In genomic region chr4:123453006-123453685, GRCh38 we compare ENCODE assay signal across 17 cellular contexts. TPM values are rescaled to one million over a fixed set of nuclear protein-coding genes. Genes with fewer than 3 reads are reported as not detected.
DNase-seq lines count a peak whose midpoint lies in the region; ATAC-seq and TF ChIP-seq lines count a peak whose summit lies in the region.
"Had no signal": no experiment of that assay in that cellular context is flagged by ENCODE, and none has a peak within 500 bp of the region (broad histone marks: within the 10 kb centered on the region; RNA-seq: fewer than 3 reads in every experiment).

No MANE protein-coding gene starts in this region.

- H3K9me3 ChIP-seq in neural progenitor cell (ENCODE audit: low read depth): no peaks in the 10 kb centered on the region
- H3K9me3 ChIP-seq: right atrium auricular region, stomach had no signal

- ATAC-seq in natural killer cell (no peak), HG02588 (IDR thresholded peaks at IDR 0.05; ENCODE audit: unreplicated experiment) (no peak)

- no peaks in the 10 kb centered on the region for H3K36me3 ChIP-seq in neural progenitor cell
- H3K36me3 ChIP-seq: right atrium auricular region, stomach had no signal

- H3K4me1 ChIP-seq in neural progenitor cell: peaks cover 12% of the 10 kb centered on the region
- H3K4me1 ChIP-seq: right atrium auricular region had no signal

- no peak overlapping the region for H3K4me2 ChIP-seq in neural progenitor cell

- H2AFZ ChIP-seq in neural progenitor cell (replicated peaks): peak overlapping the region; percentile 37

- H3K27me3 ChIP-seq in neural progenitor cell: no peaks in the 10 kb centered on the region
- H3K27me3 ChIP-seq: right atrium auricular region, stomach had no signal

- H3K27ac Mint-ChIP-seq in CD14-positive monocyte (peak overlapping the region; percentile 34 to 96 (median 85)), neural progenitor cell (no peak overlapping the region), natural killer cell (no peak overlapping the region)
- H3K27ac Mint-ChIP-seq: activated naive CD4-positive, alpha-beta T cell treated with anti-CD3 and anti-CD28 coated beads, Interleukin-2, amount 10 ng/mL, durations not matched to agents 7 days and 5 days had no signal

- H4K20me1 ChIP-seq in neural progenitor cell (ENCODE audit: low read depth): no peaks in the 10 kb centered on the region

- H3K4me3 ChIP-seq in choroid plexus epithelial cell (ENCODE audit: low read depth, low read length) (no peak overlapping the region), neural progenitor cell (no peak overlapping the region)
- H3K4me3 ChIP-seq: right atrium auricular region, stomach had no signal

- H3K4me1 Mint-ChIP-seq in CD14-positive monocyte (peaks cover 37% of the 10 kb centered on the region), neural progenitor cell (peaks cover 32% of the 10 kb centered on the region), natural killer cell (peaks cover 13% of the 10 kb centered on the region in 2 donors)

- H3K9me3 Mint-ChIP-seq in CD14-positive monocyte (peaks cover 0 to 3% (median 0%) of the 10 kb centered on the region in 7 donors), neural progenitor cell (peaks cover 20% of the 10 kb centered on the region), natural killer cell (no peaks in the 10 kb centered on the region)
- H3K9me3 Mint-ChIP-seq: activated naive CD4-positive, alpha-beta T cell treated with anti-CD3 and anti-CD28 coated beads, Interleukin-2, amount 10 ng/mL, durations not matched to agents 7 days and 5 days; immature natural killer cell had no signal

- H3K9ac ChIP-seq in neural progenitor cell: no peak overlapping the region

- H3K79me2 ChIP-seq in neural progenitor cell (ENCODE audit: low read depth): no peaks in the 10 kb centered on the region

- intact Hi-C loops in CD14-positive monocyte (cut with micrococcal nuclease): loop anchor here in 1 of 2 donors (5.0 kb wide), 3 partner anchors 34 to 56 kb away; partner anchors contain the start of gene SPRY1
- intact Hi-C loops in natural killer cell (cut with micrococcal nuclease): loop anchor here (1.0 kb wide), 1 partner anchor 23 kb away; no protein-coding TSS in a partner anchor

- peak overlapping the region; percentile 1 for H3K27ac ChIP-seq in neural progenitor cell
- H3K27ac ChIP-seq: right atrium auricular region, stomach, VCaP had no signal

- peak overlapping the region in 1 of 2 donors; percentile 13 for H3K4me3 Mint-ChIP-seq in CD14-positive monocyte
- H3K4me3 Mint-ChIP-seq in neural progenitor cell: no peak overlapping the region
- no peak overlapping the region for H3K4me3 Mint-ChIP-seq in natural killer cell
- H3K4me3 Mint-ChIP-seq: activated naive CD4-positive, alpha-beta T cell treated with anti-CD3 and anti-CD28 coated beads, Interleukin-2, amount 10 ng/mL, durations not matched to agents 7 days and 5 days; immature natural killer cell had no signal

- DNase-seq in CD14-positive monocyte (ENCODE audit: low spot score) (peak; percentile 68), M059J (ENCODE audit: low read depth) (peak; percentile 12), choroid plexus epithelial cell (ENCODE audit: low read depth) (peak; percentile 46), neural progenitor cell (ENCODE audit: low spot score) (peak; percentile 4), NCI-H1092 treated with DMSO at 0.1 percent for 48 hours (lab: John Stamatoyannopoulos, UW) (no peak), natural killer cell (no peak), HPDE6-E6E7 (ENCODE audit: extremely low spot score) (no peak)
- DNase-seq: activated naive CD4-positive, alpha-beta T cell treated with anti-CD3 and anti-CD28 coated beads, Interleukin-2, amount 10 ng/mL, durations not matched to agents 7 days and 5 days; immature natural killer cell; NCI-H1436; NCI-H526; SHP77 treated with DMSO at 0.1 percent for 48 hours; stimulated activated CD4-positive, alpha-beta T cell treated with anti-CD3 and anti-CD28 coated beads, Interleukin-4, amount 100 ng/mL, for 4 hours had no signal

- H3K36me3 Mint-ChIP-seq in CD14-positive monocyte (no peaks in the 10 kb centered on the region), neural progenitor cell (peaks cover 15% of the 10 kb centered on the region), natural killer cell (no peaks in the 10 kb centered on the region)
- H3K36me3 Mint-ChIP-seq: activated naive CD4-positive, alpha-beta T cell treated with anti-CD3 and anti-CD28 coated beads, Interleukin-2, amount 10 ng/mL, durations not matched to agents 7 days and 5 days; immature natural killer cell had no signal

- TF ChIP-seq CTCF in CD14-positive monocyte (IDR thresholded peaks at IDR 0.05) (no peak), choroid plexus epithelial cell (conservative IDR thresholded peaks at IDR 0.05; ENCODE audit: low read depth, low read length) (no peak), neural progenitor cell (IDR thresholded peaks at IDR 0.05) (no peak), natural killer cell (IDR thresholded peaks at IDR 0.05) (no peak)

- peaks cover 5 to 25% (median 16%) of the 10 kb centered on the region in 3 donors for H3K27me3 Mint-ChIP-seq in CD14-positive monocyte (ENCODE audit: low read depth in 3 of 3)
- H3K27me3 Mint-ChIP-seq in neural progenitor cell (ENCODE audit: insufficient read depth, low read depth): peaks cover 2% of the 10 kb centered on the region
- peaks cover 0 to 4% of the 10 kb centered on the region in 2 donors for H3K27me3 Mint-ChIP-seq in natural killer cell (ENCODE audit: low read depth in 2 of 2)

- H3F3A ChIP-seq in neural progenitor cell (ENCODE audit: low read depth): no peaks in the 10 kb centered on the region

RNA-seq across cellular contexts. Expression of gene SPRY1, which starts 56.6 kb away (rescaled TPM):
- 1 to 10 TPM; 2.0 to 3.7 TPM for polyA plus RNA-seq in CD14-positive monocyte
- total RNA-seq in M059J (2014; rRNA removed; shearing (Covaris generic)): 1.1 and 3.4 TPM in 2 replicates
- total RNA-seq in neural progenitor cell (ENCODE audit: low replicate concordance) (35.9 and 50.8 TPM in 2 replicates), natural killer cell (1 to 10 TPM; 8.7 to 9.8 (median 9.5) TPM)

Comparison
In these comparisons a context has a peak if more than half of its experiments do, and no peak if none do; other contexts are left out.
1. DNase-seq: peak in CD14-positive monocyte (single experiment), M059J (single experiment), choroid plexus epithelial cell (single experiment) and neural progenitor cell (single experiment); none in NCI-H1092 treated with DMSO at 0.1 percent for 48 hours (single experiment), natural killer cell (single experiment) and HPDE6-E6E7 (single experiment).
2. H3K27ac Mint-ChIP-seq: peak in CD14-positive monocyte (7 of 7); none in neural progenitor cell (single experiment) and natural killer cell (0 of 2).